Comparison of ENCODE assay signal across 33 cellular contexts in genomic region chr2:180169474-180169873, GRCh38.
"Had no signal": no experiment of that assay in that cellular context is flagged by ENCODE, and none has a peak within 500 bp of the region (broad histone marks: within the 10 kb centered on the region; RNA-seq: fewer than 3 reads in every experiment).

No MANE protein-coding gene starts in this region.

- H3K9me3 ChIP-seq: adrenal gland had no signal

- H3K4me3 ChIP-seq: adrenal gland, body of pancreas, breast epithelium, PC-9 had no signal

- DNase-seq: activated B cell treated with CpG ODN at 0.5 μM for 24 hours; activated CD4-positive, alpha-beta memory T cell treated with anti-CD3 and anti-CD28 coated beads for 36 hours; activated CD4-positive, alpha-beta T cell treated with anti-CD3 and anti-CD28 coated beads for 4 hours; activated CD4-positive, alpha-beta T cell treated with anti-CD3 and anti-CD28 coated beads, Interleukin-2, amount 50 U/mL, for 1 hour; activated CD4-positive, CD25-positive, alpha-beta regulatory T cell treated with anti-CD3 and anti-CD28 coated beads, Interleukin-2, amount 50 U/mL, for 72 hours; activated CD8-positive, alpha-beta memory T cell treated with anti-CD3 and anti-CD28 coated beads, Interleukin-2, amount 50 U/mL, for 4 hours; activated gamma-delta T cell treated with Interleukin-2 at 50 U/mL for 16 hours; activated naive CD4-positive, alpha-beta T cell treated with anti-CD3 and anti-CD28 coated beads for 36 hours; activated T-cell treated with anti-CD3 and anti-CD28 coated beads for 4 hours; activated T-cell treated with anti-CD3 and anti-CD28 coated beads, Interleukin-2, amount 50 U/mL, for 4 hours; adrenal gland; body of pancreas; NCI-H1092 treated with DMSO at 0.1 percent for 48 hours; NCI-H1417; NCI-H146; NCI-H187 treated with DMSO at 0.1 percent for 48 hours; NCI-H2081; NCI-H226; NCI-H446 treated with DMSO at 0.1 percent for 48 hours; NCI-H524; NCI-H69; NCI-H82; PC-9; SIG-M5; SW 1271; T-helper 1 cell; T-helper 2 cell; T-helper 9 cell had no signal

- H3K4me2 ChIP-seq: PC-9 had no signal

- FAIRE-seq: astrocyte, RCC 7860 had no signal

- H3K27me3 ChIP-seq: adrenal gland, body of pancreas, breast epithelium had no signal

- H3K27ac ChIP-seq: adrenal gland, body of pancreas, breast epithelium, PC-9, RWPE1, VCaP had no signal

- H3K36me3 ChIP-seq: adrenal gland, breast epithelium had no signal

- H2AFZ ChIP-seq: PC-9 had no signal

- H3K4me1 ChIP-seq: adrenal gland, body of pancreas, breast epithelium had no signal
